ENCODE assay signal across 1 cellular context in the genomic region with DNA sequence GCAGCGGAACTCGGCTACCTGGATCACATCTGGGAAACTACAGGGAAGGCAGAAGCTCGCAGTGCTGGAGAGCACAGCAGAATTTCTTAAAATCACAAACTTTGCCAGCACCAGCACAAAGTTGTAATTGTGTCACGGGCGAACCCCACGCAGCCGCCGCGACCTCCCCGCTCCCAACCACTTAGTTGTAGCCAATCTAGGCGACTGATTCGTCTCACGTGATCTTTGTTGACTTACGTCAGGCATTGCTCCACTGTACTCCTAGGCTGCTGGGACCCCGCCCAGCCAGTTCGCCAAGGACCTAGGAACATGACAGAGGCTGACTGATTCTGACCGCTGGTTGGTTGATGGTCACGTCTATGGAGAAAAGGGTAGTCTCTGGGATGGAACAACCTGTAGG.
TF ChIP-seq lines count a peak whose summit lies in the region.

UTY (minus strand) TSS at position 206 of the 400 bp plus-strand sequence. CDS start 368 bp downstream, outside the sequence.

TF ChIP-seq in SK-N-SH, 30 proteins besides CTCF, POLR2A, EP300 and RAD21 (continued from another document):
- TF ChIP-seq TEAD4 (IDR thresholded peaks at IDR 0.05; ENCODE audit: borderline replicate concordance, insufficient read depth): no peak
